Comparison of ENCODE assay signal across 9 cellular contexts in genomic region chr6:44237021-44237812, GRCh38. TPM values are rescaled to one million over a fixed set of nuclear protein-coding genes. Genes with fewer than 3 reads are reported as not detected.
DNase-seq lines count a peak whose midpoint lies in the region; ATAC-seq, FAIRE-seq and TF ChIP-seq lines count a peak whose summit lies in the region.
"Had no signal": no experiment of that assay in that cellular context is flagged by ENCODE, and none has a peak within 500 bp of the region (broad histone marks: within the 10 kb centered on the region; RNA-seq: fewer than 3 reads in every experiment).

No MANE protein-coding gene starts in this region.

- H3K9me3 ChIP-seq in WERI-Rb-1 (ENCODE audit: severe bottlenecking): no peaks in the 10 kb centered on the region
- H3K9me3 ChIP-seq in smooth muscle cell (replicated peaks; ENCODE audit: low read depth): no peaks in the 10 kb centered on the region

- H3K4me3 ChIP-seq in WERI-Rb-1 (ENCODE audit: low read depth, low read length) (peak overlapping the region; percentile 50), smooth muscle cell (peak overlapping the region; percentile 67)

- no peaks in the 10 kb centered on the region for H3K79me2 ChIP-seq in smooth muscle cell (ENCODE audit: low read depth)

- peak; percentile 42 for ATAC-seq in HG03097 (IDR thresholded peaks at IDR 0.05; ENCODE audit: low FRiP score, unreplicated experiment)

- H3K36me3 ChIP-seq in WERI-Rb-1: peaks cover 38% of the 10 kb centered on the region
- H3K36me3 ChIP-seq in smooth muscle cell (ENCODE audit: low read depth): no peaks in the 10 kb centered on the region

- FAIRE-seq in islet of Langerhans (lab: Jason Lieb, UNC): peak; percentile 95
- FAIRE-seq: G401.6 had no signal

- peak overlapping the region; percentile 91 for H3K27ac ChIP-seq in WERI-Rb-1
- peak overlapping the region; percentile 95 for H3K27ac ChIP-seq in smooth muscle cell (ENCODE audit: low read depth)

- DNase-seq in activated gamma-delta T cell treated with Interleukin-2 at 50 U/mL for 16 hours: peak; percentile 58
- DNase-seq in activated gamma-delta T cell (lab: John Stamatoyannopoulos, UW): no peak
- peak; percentile 90 for DNase-seq in NCI-H2196 treated with DMSO at 0.1 percent for 48 hours (lab: John Stamatoyannopoulos, UW; ENCODE audit: unreplicated experiment)
- peak; percentile 99 for DNase-seq in WERI-Rb-1
- peak; percentile 83 for DNase-seq in cerebellar cortex (ENCODE audit: low spot score)
- DNase-seq in smooth muscle cell (lab: John Stamatoyannopoulos, UW; ENCODE audit: unreplicated experiment): peak; percentile 65

- TF ChIP-seq CTCF in WERI-Rb-1 (IDR thresholded peaks at IDR 0.05; ENCODE audit: low read depth, low read length) (no peak), smooth muscle cell (IDR thresholded peaks at IDR 0.05; ENCODE audit: borderline replicate concordance, insufficient read depth, poor library complexity, severe bottlenecking) (no peak)

- no peaks in the 10 kb centered on the region for H4K20me1 ChIP-seq in smooth muscle cell (ENCODE audit: low read depth)

- H2AFZ ChIP-seq in smooth muscle cell (ENCODE audit: low read depth): peak overlapping the region; percentile 71

- H3K27me3 ChIP-seq in WERI-Rb-1 (ENCODE audit: insufficient read depth, low read depth, severe bottlenecking): no peaks in the 10 kb centered on the region
- H3K27me3 ChIP-seq in smooth muscle cell (ENCODE audit: low read depth): no peaks in the 10 kb centered on the region

- no peaks in the 10 kb centered on the region for H3F3A ChIP-seq in smooth muscle cell (ENCODE audit: low read depth)

- peak overlapping the region; percentile 90 for H3K4me2 ChIP-seq in smooth muscle cell

- H3K4me1 ChIP-seq in smooth muscle cell (ENCODE audit: low read depth): peaks cover 11% of the 10 kb centered on the region

- peak overlapping the region; percentile 94 for H3K9ac ChIP-seq in smooth muscle cell (ENCODE audit: low read depth)

- 42% methylated on average over 22 of the region's 22 CpGs for WGBS in smooth muscle cell (ENCODE audit: low lambda C conversion rate)

RNA-seq across cellular contexts. Expression of gene HSP90AB1, which starts 9.7 kb away (rescaled TPM):
- total RNA-seq in smooth muscle cell: 736 and 781 TPM in 2 replicates
- polyA plus RNA-seq in smooth muscle cell: 408 TPM in 2 replicates

RNA-seq across cellular contexts. Expression of gene SLC29A1, which starts 13.8 kb away (rescaled TPM):
- 7.3 and 8.0 TPM in 2 replicates for total RNA-seq in smooth muscle cell
- polyA plus RNA-seq in smooth muscle cell: 7.4 and 8.1 TPM in 2 replicates

RNA-seq across cellular contexts. Expression of gene SLC35B2, which starts 20.1 kb away (rescaled TPM):
- total RNA-seq in smooth muscle cell: 68.6 and 78.0 TPM in 2 replicates
- 112 and 117 TPM in 2 replicates for polyA plus RNA-seq in smooth muscle cell

RNA-seq across cellular contexts. Expression of gene MYMX, which starts 20.5 kb away (rescaled TPM):
- not detected in 2 replicates for total RNA-seq in smooth muscle cell
- polyA plus RNA-seq in smooth muscle cell: not detected in 2 replicates

RNA-seq across cellular contexts. Expression of gene NFKBIE, which starts 28.1 kb away (rescaled TPM):
- 7.0 and 11.4 TPM in 2 replicates for total RNA-seq in smooth muscle cell
- 11.3 and 12.3 TPM in 2 replicates for polyA plus RNA-seq in smooth muscle cell
